14 cellular contexts compared by ENCODE assay signal in the genomic region with DNA sequence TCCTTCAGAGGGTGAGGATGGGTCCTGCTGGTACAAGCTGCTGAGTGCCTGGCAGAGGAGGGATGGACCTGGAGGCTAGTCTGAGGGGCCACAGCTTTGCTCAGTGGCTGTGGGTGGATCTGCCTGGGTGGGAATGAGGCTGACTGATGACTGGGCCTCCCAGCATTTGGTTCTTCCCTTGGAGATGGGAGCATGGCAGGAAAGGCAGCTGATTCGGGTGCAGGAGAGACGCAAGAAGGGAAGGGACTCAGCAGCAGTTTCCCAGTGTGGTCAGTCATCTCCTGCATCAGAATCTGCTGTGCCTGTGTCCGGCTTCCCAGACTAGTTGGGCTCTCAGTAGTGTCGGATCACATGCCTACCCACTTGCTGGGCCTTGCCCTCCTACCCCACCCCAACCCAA. TPM values are rescaled to one million over a fixed set of nuclear protein-coding genes. Genes with fewer than 3 reads are reported as not detected.
DNase-seq lines count a peak whose midpoint lies in the region; ATAC-seq and TF ChIP-seq lines count a peak whose summit lies in the region.
"Had no signal": no experiment of that assay in that cellular context is flagged by ENCODE, and none has a peak within 500 bp of the region (broad histone marks: within the 10 kb centered on the region; RNA-seq: fewer than 3 reads in every experiment).

No MANE protein-coding gene starts in this region.

- H3K27me3 Mint-ChIP-seq in activated CD8-positive, alpha-beta T cell treated with anti-CD3 and anti-CD28 coated beads for 36 hours = no peaks in the 10 kb centered on the region

- no peaks in the 10 kb centered on the region for H3K9me3 Mint-ChIP-seq in activated CD8-positive, alpha-beta T cell treated with anti-CD3 and anti-CD28 coated beads for 36 hours

- H2BK5ac ChIP-seq in mesenchymal stem cell (ENCODE audit: low read depth, low read length, poor library complexity, severe bottlenecking) = no peak overlapping the region

- no peak overlapping the region for H3K9ac ChIP-seq in mesenchymal stem cell (ENCODE audit: low read length)

- H3K27me3 ChIP-seq in mesenchymal stem cell (ENCODE audit: control insufficient read depth in 1 of 2, insufficient read depth in 1 of 2, low read length in 2 of 2) = no peaks in the 10 kb centered on the region
- H3K27me3 ChIP-seq: ovary had no signal

- H3K14ac ChIP-seq in mesenchymal stem cell (ENCODE audit: low read length in 2 of 2) = no peak overlapping the region

- intact Hi-C loops in activated CD8-positive, alpha-beta T cell treated with anti-CD3 and anti-CD28 coated beads for 36 hours (cut with micrococcal nuclease) = loop anchor here (10.0 kb wide), 1 partner anchor 96 kb away; no protein-coding TSS in a partner anchor
- intact Hi-C loops in left colon (cut with DNase I, micrococcal nuclease) = no loop called here
- intact Hi-C loops in cardiac septum (cut with DNase I) = no loop called here

- DNase-seq in stimulated activated CD4-positive, alpha-beta T cell treated with anti-CD3 and anti-CD28 coated beads, Interleukin-4, amount 100 ng/mL, for 24 hours = peak; percentile 3
- no peak for DNase-seq in stimulated activated CD4-positive, alpha-beta T cell treated with anti-CD3 and anti-CD28 coated beads, Interleukin-1b, Interleukin-23, amount 100 ng/mL, for 48 hours
- no peak for DNase-seq in activated CD8-positive, alpha-beta T cell treated with anti-CD3 and anti-CD28 coated beads for 36 hours
- DNase-seq in mesenchymal stem cell = no peak
- no peak for DNase-seq in MV-4-11 (lab: John Stamatoyannopoulos, UW)
- no peak for DNase-seq in left colon
- DNase-seq in cardiac septum (ENCODE audit: low spot score) = no peak
- DNase-seq: DMS79, NCI-H1048, NCI-H345, ovary, WERI-Rb-1 had no signal

- peak overlapping the region; percentile 63 for H3K4me3 Mint-ChIP-seq in activated CD8-positive, alpha-beta T cell treated with anti-CD3 and anti-CD28 coated beads for 36 hours

- no peaks in the 10 kb centered on the region for H3K9me3 ChIP-seq in mesenchymal stem cell (ENCODE audit: control insufficient read depth, low read length)
- H3K9me3 ChIP-seq: ovary had no signal

- POLR2A ChIA-PET in activated CD8-positive, alpha-beta T cell treated with anti-CD3 and anti-CD28 coated beads for 36 hours (lab: Charles Lee) = interaction anchor here (0.6 to 12.2 kb wide), 5 partner anchors 10 to 87 kb away, joined by 3 to 179 read pairs (median 5); no protein-coding TSS in a partner anchor

- H4K8ac ChIP-seq in mesenchymal stem cell (ENCODE audit: low read length) = peak overlapping the region; percentile 69

- peaks cover 82% of the 10 kb centered on the region for H3K36me3 Mint-ChIP-seq in activated CD8-positive, alpha-beta T cell treated with anti-CD3 and anti-CD28 coated beads for 36 hours (ENCODE audit: low read depth)

- peak overlapping the region; percentile 15 for H2AK5ac ChIP-seq in mesenchymal stem cell (ENCODE audit: low read length, severe bottlenecking)

- WGBS in mesenchymal stem cell = 100% methylated on average over 2 of the region's 4 CpGs

- H3K18ac ChIP-seq in mesenchymal stem cell (ENCODE audit: low read depth in 1 of 2, low read length in 2 of 2) = peak overlapping the region; percentile 16 to 49

- no peak overlapping the region for H3K27ac ChIP-seq in mesenchymal stem cell (ENCODE audit: low read length, poor library complexity, severe bottlenecking)
- H3K27ac ChIP-seq: ovary, WERI-Rb-1 had no signal

- ATAC-seq in activated CD8-positive, alpha-beta T cell treated with anti-CD3 and anti-CD28 coated beads for 36 hours = no peak
- ATAC-seq in left colon = no peak
- ATAC-seq in GM21526 (IDR thresholded peaks at IDR 0.05; ENCODE audit: low FRiP score, unreplicated experiment) = no peak
- ATAC-seq: HepG2 had no signal

- no peak overlapping the region for H3K23ac ChIP-seq in mesenchymal stem cell (ENCODE audit: low read length in 2 of 2)

- TF ChIP-seq CTCF in activated CD8-positive, alpha-beta T cell treated with anti-CD3 and anti-CD28 coated beads for 36 hours (IDR thresholded peaks at IDR 0.05) = no peak

- H3K79me1 ChIP-seq in mesenchymal stem cell (replicated peaks; ENCODE audit: low read length, poor library complexity, severe bottlenecking) = peaks cover 30% of the 10 kb centered on the region

- peak overlapping the region; percentile 2 to 29 for H2BK12ac ChIP-seq in mesenchymal stem cell (ENCODE audit: low read length in 2 of 2)

- no peak overlapping the region for H2BK120ac ChIP-seq in mesenchymal stem cell (ENCODE audit: low read depth, low read length)

- H3K4me1 Mint-ChIP-seq in activated CD8-positive, alpha-beta T cell treated with anti-CD3 and anti-CD28 coated beads for 36 hours (ENCODE audit: low read depth) = peaks cover 64% of the 10 kb centered on the region

- H3K4ac ChIP-seq in mesenchymal stem cell (ENCODE audit: low read depth in 1 of 2, low read length in 2 of 2) = peak overlapping the region in 1 of 2 experiments; percentile 2

- peaks cover 7% of the 10 kb centered on the region for H3K4me1 ChIP-seq in mesenchymal stem cell (ENCODE audit: control insufficient read depth, insufficient read depth, low read depth, low read length)

- peak overlapping the region; percentile 39 for H2BK15ac ChIP-seq in mesenchymal stem cell (ENCODE audit: low read depth, poor library complexity, severe bottlenecking)

- no peaks in the 10 kb centered on the region for H3K36me3 ChIP-seq in mesenchymal stem cell (ENCODE audit: control insufficient read depth in 1 of 2, insufficient read depth in 2 of 2, low read depth in 1 of 2, low read length in 2 of 2)
- H3K36me3 ChIP-seq: ovary, WERI-Rb-1 had no signal

- H2AFZ ChIP-seq in mesenchymal stem cell (ENCODE audit: low read depth, low read length) = no peak overlapping the region

- no peak overlapping the region for H3K4me3 ChIP-seq in mesenchymal stem cell (ENCODE audit: insufficient read depth in 1 of 2, low read depth in 1 of 2, low read length in 2 of 2)
- H3K4me3 ChIP-seq: ovary had no signal

- no peak overlapping the region for H3K4me2 ChIP-seq in mesenchymal stem cell (ENCODE audit: low read length, poor library complexity, severe bottlenecking)

- CTCF ChIA-PET in activated CD8-positive, alpha-beta T cell treated with anti-CD3 and anti-CD28 coated beads for 36 hours (lab: Charles Lee) = interaction anchor here (1.7 to 6.2 kb wide), 4 partner anchors 12 to 101 kb away, joined by 4 to 37 read pairs (median 21); no protein-coding TSS in a partner anchor

- peak overlapping the region; percentile 99 for H3K27ac Mint-ChIP-seq in activated CD8-positive, alpha-beta T cell treated with anti-CD3 and anti-CD28 coated beads for 36 hours

- H4K91ac ChIP-seq in mesenchymal stem cell (ENCODE audit: low read length) = peak overlapping the region; percentile 77

RNA-seq across cellular contexts. Expression of gene WIPF1, which starts 7.3 kb away (rescaled TPM):
- 100 to 1,000 TPM; 361 to 365 TPM for total RNA-seq in activated CD8-positive, alpha-beta T cell treated with anti-CD3 and anti-CD28 coated beads for 36 hours
- 52.6 TPM for polyA plus RNA-seq in mesenchymal stem cell (2013, experiment 1 of 2)
- polyA plus RNA-seq in mesenchymal stem cell (2013, experiment 2 of 2) = 53.6 TPM
- total RNA-seq in left colon (10 to 100 TPM in 1 of 2 donors, 1 to 10 TPM in 1; 8.8 to 17.4 TPM), cardiac septum (20.9 TPM)
- total RNA-seq: HepG2 had no signal

Comparison
In these comparisons a context has a peak if more than half of its experiments do, and no peak if none do; other contexts are left out.
1. RNA of gene WIPF1, which starts 7.3 kb away (total RNA-seq): 361 to 365 TPM in activated CD8-positive, alpha-beta T cell treated with anti-CD3 and anti-CD28 coated beads for 36 hours; 20.9 TPM in cardiac septum (single experiment) and 8.8 to 17.4 TPM in left colon; every median in the first group is over 10 times any median in the second.